8 cellular contexts compared by ENCODE assay signal in genomic region chr2:142294225-142294624, GRCh38.
"Had no signal": no experiment of that assay in that cellular context is flagged by ENCODE, and none has a peak within 500 bp of the region (broad histone marks: within the 10 kb centered on the region; RNA-seq: fewer than 3 reads in every experiment).

No MANE protein-coding gene starts in this region.

- FAIRE-seq: G401.6, GM12878, GM12891, GM12892, GM18507, GM19239 had no signal

- H3K4me3 ChIP-seq: GM12878 had no signal

- DNase-seq: GDM1, GF-D8 had no signal

- ATAC-seq: GM12878 had no signal
